ENCODE assay signal across 8 cellular contexts in genomic region chr13:28719227-28719562, GRCh38. TPM values are rescaled to one million over a fixed set of nuclear protein-coding genes. Genes with fewer than 3 reads are reported as not detected.
DNase-seq lines count a peak whose midpoint lies in the region; ATAC-seq and TF ChIP-seq lines count a peak whose summit lies in the region.

No MANE protein-coding gene starts in this region.

- peaks cover 41% of the 10 kb centered on the region for H3K4me1 ChIP-seq in SJSA1 (replicated peaks)

- DNase-seq in SJSA1 (ENCODE audit: low read depth in 1 of 2, low spot score in 2 of 2) (no peak), fibroblast of pulmonary artery (ENCODE audit: low read depth) (no peak), sciatic nerve (ENCODE audit: low spot score) (no peak), DMS53 (lab: John Stamatoyannopoulos, UW) (no peak), hippocampal formation (lab: John Stamatoyannopoulos, UW) (no peak), GM13976 (ENCODE audit: low spot score) (no peak), SHP77 treated with DMSO at 0.1 percent for 48 hours (lab: John Stamatoyannopoulos, UW) (no peak)

- in situ Hi-C loops in GM13976 (cut with MboI; ENCODE audit: low sequenced_read_pairs, unreplicated experiment) = no loop called here

- no peaks in the 10 kb centered on the region for H3K9me3 ChIP-seq in SJSA1 (replicated peaks)

- peak; percentile 8 for ATAC-seq in GM21528 (IDR thresholded peaks at IDR 0.05; ENCODE audit: low FRiP score, unreplicated experiment)
- ATAC-seq in sciatic nerve = peak; percentile 4

- H3K27ac ChIP-seq in SJSA1 = peak overlapping the region; percentile 98

- no peaks in the 10 kb centered on the region for H3K27me3 ChIP-seq in SJSA1 (replicated peaks)

- TF ChIP-seq CTCF in fibroblast of pulmonary artery (IDR thresholded peaks at IDR 0.05; ENCODE audit: low read length, missing control alignments) (no peak), GM13976 (IDR thresholded peaks at IDR 0.05; ENCODE audit: borderline replicate concordance, control extremely low read depth, extremely low read depth, insufficient read depth, missing control alignments) (no peak)

- no peaks in the 10 kb centered on the region for H3K36me3 ChIP-seq in SJSA1

- H3K4me3 ChIP-seq in SJSA1 (peak overlapping the region; percentile 55), fibroblast of pulmonary artery (replicated peaks; ENCODE audit: low read depth, low read length) (peak overlapping the region; percentile 72)

- intact Hi-C loops in sciatic nerve (cut with DNase I) = no loop called here

RNA-seq across cellular contexts. Expression of gene SLC46A3, which starts 0.4 kb away (rescaled TPM):
- 17.1 and 22.4 TPM in 2 replicates for total RNA-seq in SJSA1 (2014; rRNA removed; shearing (Covaris generic))
- total RNA-seq in sciatic nerve = 10.1 TPM
